In the genomic region with DNA sequence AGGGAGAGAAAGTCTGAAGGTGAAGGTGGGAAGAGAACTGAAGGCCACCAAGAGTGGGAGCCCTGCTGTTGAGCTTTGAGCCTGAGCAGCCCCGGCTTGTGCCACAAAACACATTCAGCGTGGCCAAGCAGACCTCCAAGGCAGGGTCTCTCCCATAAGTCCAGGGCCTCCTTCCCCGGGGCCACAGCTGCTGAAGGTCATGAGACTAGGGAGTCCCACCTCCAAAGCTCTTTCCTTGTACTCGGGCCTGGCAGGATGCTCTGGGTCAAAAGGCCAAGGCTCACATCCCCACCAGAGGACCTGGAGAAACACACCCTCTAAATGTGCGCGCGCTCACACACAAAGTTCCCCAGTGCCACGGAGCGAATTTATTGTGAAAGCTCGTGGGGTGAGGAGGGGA, we compare ENCODE assay signal across 1 cellular context.
TF ChIP-seq lines count a peak whose summit lies in the region.

No MANE protein-coding gene starts in this region.

TF ChIP-seq in endothelial cell of umbilical vein, 7 proteins besides CTCF, POLR2A, EP300 and RAD21:
- TF ChIP-seq POLR2AphosphoS5 (IDR thresholded peaks at IDR 0.05; ENCODE audit: insufficient read depth, low read depth, low read length) (no peak), MYC (IDR thresholded peaks at IDR 0.05; ENCODE audit: low read depth, low read length) (no peak), MAX (IDR thresholded peaks at IDR 0.05; ENCODE audit: insufficient read depth, insufficient read length) (no peak), JUN (IDR thresholded peaks at IDR 0.05; ENCODE audit: borderline replicate concordance, insufficient read depth, insufficient read length, low read depth) (no peak), FOS (IDR thresholded peaks at IDR 0.05; ENCODE audit: borderline replicate concordance, insufficient read depth, low read length) (no peak), EZH2 (IDR thresholded peaks at IDR 0.05; ENCODE audit: borderline replicate concordance, low read depth, low read length, severe bottlenecking) (no peak), GATA2 (IDR thresholded peaks at IDR 0.05; ENCODE audit: insufficient read depth, insufficient read length, low read depth, low read length) (no peak)
